12 cellular contexts compared by ENCODE assay signal in the genomic region with DNA sequence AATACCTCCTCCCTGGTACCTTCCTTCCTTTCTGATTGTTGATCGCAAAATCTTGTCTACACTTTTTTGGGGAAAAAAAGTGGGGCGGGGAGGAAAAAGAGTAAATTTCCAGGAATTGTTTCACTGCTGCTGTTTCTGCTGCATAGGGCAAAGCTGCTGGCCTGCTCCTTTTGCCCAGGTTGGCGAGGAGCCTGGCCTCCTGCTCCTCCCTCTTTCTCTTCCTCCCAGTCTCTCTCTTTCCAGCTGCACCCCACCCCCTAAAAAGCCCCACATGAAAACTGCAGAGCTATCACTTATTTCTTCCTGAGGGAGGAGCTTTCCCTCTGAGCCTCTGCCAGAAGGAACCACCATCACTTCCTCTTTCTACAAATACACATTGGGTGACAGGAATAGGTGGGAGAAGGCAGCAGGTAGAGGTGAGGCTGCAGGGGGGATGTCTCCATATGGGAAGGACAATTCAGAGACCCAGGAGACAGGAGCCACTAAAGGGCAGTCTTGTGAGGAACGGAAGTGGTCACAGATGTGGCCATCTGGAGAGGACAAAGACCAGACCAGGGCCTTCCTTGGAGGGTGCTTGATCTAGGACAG. TPM values are rescaled to one million over a fixed set of nuclear protein-coding genes. Genes with fewer than 3 reads are reported as not detected.
A peak's percentile ranks its signal among the peaks of the same experiment; 100 is the strongest.
DNase-seq lines count a peak whose midpoint lies in the region; ATAC-seq, FAIRE-seq and TF ChIP-seq lines count a peak whose summit lies in the region.
"Had no signal": no experiment of that assay in that cellular context is flagged by ENCODE, and none has a peak within 500 bp of the region (broad histone marks: within the 10 kb centered on the region; RNA-seq: fewer than 3 reads in every experiment).

No MANE protein-coding gene starts in this region.

- FAIRE-seq in astrocyte (lab: Jason Lieb, UNC), result no peak
- FAIRE-seq: HTR-8/SVneo had no signal

- H3K27ac Mint-ChIP-seq in astrocyte (ENCODE audit: unreplicated experiment), result peak overlapping the region; percentile 41

- peaks cover 9% of the 10 kb centered on the region for H3K36me3 Mint-ChIP-seq in astrocyte (ENCODE audit: low read depth, unreplicated experiment)

- H3K9me3 ChIP-seq in astrocyte (ENCODE audit: insufficient read depth, low read depth, low read length) (no peaks in the 10 kb centered on the region), left lung (no peaks in the 10 kb centered on the region), BE2C (no peaks in the 10 kb centered on the region)
- H3K9me3 ChIP-seq: body of pancreas, neutrophil had no signal

- H3K4me3 Mint-ChIP-seq in astrocyte (ENCODE audit: unreplicated experiment), result peak overlapping the region; percentile 20

- H3K4me1 ChIP-seq in astrocyte (ENCODE audit: insufficient read depth, low read length) (peaks cover 3% of the 10 kb centered on the region), left lung (peaks cover 7 to 41% of the 10 kb centered on the region in 2 donors), foreskin keratinocyte (peaks cover 10% of the 10 kb centered on the region), BE2C (no peaks in the 10 kb centered on the region)
- H3K4me1 ChIP-seq: body of pancreas had no signal

- H2AFZ ChIP-seq in astrocyte (ENCODE audit: low read depth, low read length), result no peak overlapping the region

- peaks cover 3% of the 10 kb centered on the region for H4K20me1 ChIP-seq in astrocyte (ENCODE audit: insufficient read depth, low read length)

- H3K36me3 ChIP-seq in astrocyte (ENCODE audit: insufficient read depth, low read length) (no peaks in the 10 kb centered on the region), left lung (no peaks in the 10 kb centered on the region), BE2C (no peaks in the 10 kb centered on the region)
- H3K36me3 ChIP-seq: neutrophil had no signal

- H3K4me1 Mint-ChIP-seq in astrocyte (ENCODE audit: low read depth, unreplicated experiment), result peaks cover 18% of the 10 kb centered on the region

- no peak overlapping the region for H3K9ac ChIP-seq in astrocyte (ENCODE audit: low read length)

- H3K27me3 Mint-ChIP-seq in astrocyte (ENCODE audit: low read depth, unreplicated experiment), result peaks cover 3% of the 10 kb centered on the region

- intact Hi-C loops in left lung (cut with DNase I), result no loop called here

- TF ChIP-seq CTCF in HL-60 (IDR thresholded peaks at IDR 0.05; ENCODE audit: insufficient read depth, low read length) (no peak), astrocyte (IDR thresholded peaks at IDR 0.05; ENCODE audit: insufficient read depth, low read depth, low read length) (no peak), left lung (IDR thresholded peaks at IDR 0.05) (no peak), foreskin keratinocyte (conservative IDR thresholded peaks at IDR 0.05) (no peak), BE2C (IDR thresholded peaks at IDR 0.05; ENCODE audit: low read depth, low read length) (no peak)

- no peaks in the 10 kb centered on the region for H3K79me2 ChIP-seq in astrocyte (ENCODE audit: insufficient read depth, low read length)

- H3K27me3 ChIP-seq in HL-60 (ENCODE audit: insufficient read depth, poor library complexity, severe bottlenecking) (no peaks in the 10 kb centered on the region), astrocyte (ENCODE audit: insufficient read depth, low read length) (peaks cover 2% of the 10 kb centered on the region), left lung (no peaks in the 10 kb centered on the region), foreskin keratinocyte (peaks cover 4% of the 10 kb centered on the region), BE2C (0 out of 2 replicates have a peak, but pooled peaks cover 8% of the 10 kb centered on the region)
- H3K27me3 ChIP-seq: body of pancreas had no signal

- DNase-seq in A172 (ENCODE audit: low spot score) (peak; percentile 38), HL-60 (ENCODE audit: low read depth in 1 of 2, low spot score in 1 of 2) (peak; percentile 38 to 53), astrocyte (ENCODE audit: low read depth) (no peak), left lung (peak in 1 of 2 donors; percentile 62), foreskin keratinocyte (no peak), BE2C (no peak)
- DNase-seq in stimulated activated CD4-positive, alpha-beta T cell treated with anti-CD3 and anti-CD28 coated beads, Interleukin-2, amount 100 ng/mL, for 48 hours, result no peak
- DNase-seq: activated CD4-positive, CD25-positive, alpha-beta regulatory T cell treated with anti-CD3 and anti-CD28 coated beads, Interleukin-2, amount 50 U/mL, for 72 hours had no signal

- H3K4me3 ChIP-seq in HL-60 (replicated peaks; ENCODE audit: insufficient read depth, low read length), result no peak overlapping the region
- H3K4me3 ChIP-seq in astrocyte (ENCODE audit: insufficient read depth, low read depth, low read length), result no peak overlapping the region
- no peak overlapping the region for H3K4me3 ChIP-seq in left lung
- no peak overlapping the region for H3K4me3 ChIP-seq in BE2C (ENCODE audit: low read depth, low read length)
- H3K4me3 ChIP-seq: body of pancreas had no signal

- H3K9me3 Mint-ChIP-seq in astrocyte (ENCODE audit: unreplicated experiment), result no peaks in the 10 kb centered on the region

- no peak overlapping the region for H3K4me2 ChIP-seq in astrocyte (ENCODE audit: low read length)

- ATAC-seq in left lung, result peak; percentile 49
- ATAC-seq in foreskin keratinocyte, result no peak
- no peak for ATAC-seq in GM19324 (IDR thresholded peaks at IDR 0.05; ENCODE audit: low FRiP score, unreplicated experiment)
- ATAC-seq: body of pancreas had no signal

- H3K27ac ChIP-seq in HL-60 (replicated peaks) (0 out of 2 replicates have a peak overlapping the region, but pooled peaks have one; percentile 2), astrocyte (ENCODE audit: low read depth, low read length) (no peak overlapping the region), left lung (peak overlapping the region in 1 of 2 donors; percentile 51), foreskin keratinocyte (no peak overlapping the region)
- H3K27ac ChIP-seq: neutrophil had no signal

RNA-seq across cellular contexts. Expression of gene ZBTB39, which starts 14.9 kb away (rescaled TPM):
- 3.7 and 4.7 TPM in 2 replicates for total RNA-seq in A172 (2014; rRNA removed; shearing (Covaris generic))
- total RNA-seq in astrocyte, result 8.4 and 9.8 TPM in 2 replicates
- total RNA-seq in left lung, result 1 to 10 TPM; 3.8 to 6.1 TPM
- 6.4 and 6.5 TPM in 2 replicates for total RNA-seq in foreskin keratinocyte
- 1.4 and 1.6 TPM in 2 replicates for polyA plus RNA-seq in foreskin keratinocyte
- polyA plus RNA-seq in BE2C (2012; ENCODE audit: insufficient read depth, insufficient read length, low read depth), result 16.8 TPM

RNA-seq across cellular contexts. Expression of gene TAC3, which starts 24.9 kb away (rescaled TPM):
- not detected in 2 replicates for total RNA-seq in A172 (2014; rRNA removed; shearing (Covaris generic))
- total RNA-seq in astrocyte (1.3 and 2.5 TPM in 2 replicates), left lung (not detected), foreskin keratinocyte (not detected in 2 replicates)
- polyA plus RNA-seq in foreskin keratinocyte, result not detected in 2 replicates
- polyA plus RNA-seq in BE2C (2012; ENCODE audit: insufficient read depth, insufficient read length, low read depth), result 1.8 TPM
- total RNA-seq: body of pancreas had no signal

RNA-seq across cellular contexts. Expression of gene RDH16, which starts 34.0 kb away (rescaled TPM):
- not detected in 2 replicates for total RNA-seq in A172 (2014; rRNA removed; shearing (Covaris generic))
- 0.31 and 0.32 TPM in 2 replicates for total RNA-seq in astrocyte
- total RNA-seq in left lung, result under 1 TPM; 0.20 to 0.45 TPM
- total RNA-seq in foreskin keratinocyte, result 0.07 TPM in 2 replicates
- polyA plus RNA-seq in foreskin keratinocyte, result 0.04 TPM in 1 of 2 replicates, not detected in the other
- polyA plus RNA-seq in BE2C (2012; ENCODE audit: insufficient read depth, insufficient read length, low read depth), result 1.8 TPM

RNA-seq across cellular contexts. Expression of gene SDR9C7, which starts 57.2 kb away (rescaled TPM):
- 0.12 TPM in 1 of 2 replicates, not detected in the other for total RNA-seq in A172 (2014; rRNA removed; shearing (Covaris generic))
- total RNA-seq in astrocyte (0.17 TPM in 1 of 2 replicates, not detected in the other), left lung (not detected), foreskin keratinocyte (0.07 and 0.24 TPM in 2 replicates)
- 0.09 TPM in 1 of 2 replicates, not detected in the other for polyA plus RNA-seq in foreskin keratinocyte
- polyA plus RNA-seq in BE2C (2012; ENCODE audit: insufficient read depth, insufficient read length, low read depth), result 0.32 TPM
- total RNA-seq: body of pancreas had no signal

RNA-seq across cellular contexts. Expression of gene MYO1A, which starts 58.5 kb away (rescaled TPM):
- not detected in 2 replicates for total RNA-seq in A172 (2014; rRNA removed; shearing (Covaris generic))
- total RNA-seq in astrocyte, result 0.34 TPM in 1 of 2 replicates, not detected in the other
- total RNA-seq in left lung, result under 1 TPM; 0.26 to 0.29 TPM
- not detected in 2 replicates for total RNA-seq in foreskin keratinocyte
- 0.04 TPM in 1 of 2 replicates, not detected in the other for polyA plus RNA-seq in foreskin keratinocyte
- polyA plus RNA-seq in BE2C (2012; ENCODE audit: insufficient read depth, insufficient read length, low read depth), result not detected

Comparison
In these comparisons a context has a peak if more than half of its experiments do, and no peak if none do; other contexts are left out.
1. DNase-seq: peak in A172 (single experiment) and HL-60 (2 of 2); none in astrocyte (single experiment), foreskin keratinocyte (0 of 2), stimulated activated CD4-positive, alpha-beta T cell treated with anti-CD3 and anti-CD28 coated beads, Interleukin-2, amount 100 ng/mL, for 48 hours (0 of 2) and BE2C (single experiment).